Comparison of ENCODE assay signal across 8 cellular contexts in the genomic region with DNA sequence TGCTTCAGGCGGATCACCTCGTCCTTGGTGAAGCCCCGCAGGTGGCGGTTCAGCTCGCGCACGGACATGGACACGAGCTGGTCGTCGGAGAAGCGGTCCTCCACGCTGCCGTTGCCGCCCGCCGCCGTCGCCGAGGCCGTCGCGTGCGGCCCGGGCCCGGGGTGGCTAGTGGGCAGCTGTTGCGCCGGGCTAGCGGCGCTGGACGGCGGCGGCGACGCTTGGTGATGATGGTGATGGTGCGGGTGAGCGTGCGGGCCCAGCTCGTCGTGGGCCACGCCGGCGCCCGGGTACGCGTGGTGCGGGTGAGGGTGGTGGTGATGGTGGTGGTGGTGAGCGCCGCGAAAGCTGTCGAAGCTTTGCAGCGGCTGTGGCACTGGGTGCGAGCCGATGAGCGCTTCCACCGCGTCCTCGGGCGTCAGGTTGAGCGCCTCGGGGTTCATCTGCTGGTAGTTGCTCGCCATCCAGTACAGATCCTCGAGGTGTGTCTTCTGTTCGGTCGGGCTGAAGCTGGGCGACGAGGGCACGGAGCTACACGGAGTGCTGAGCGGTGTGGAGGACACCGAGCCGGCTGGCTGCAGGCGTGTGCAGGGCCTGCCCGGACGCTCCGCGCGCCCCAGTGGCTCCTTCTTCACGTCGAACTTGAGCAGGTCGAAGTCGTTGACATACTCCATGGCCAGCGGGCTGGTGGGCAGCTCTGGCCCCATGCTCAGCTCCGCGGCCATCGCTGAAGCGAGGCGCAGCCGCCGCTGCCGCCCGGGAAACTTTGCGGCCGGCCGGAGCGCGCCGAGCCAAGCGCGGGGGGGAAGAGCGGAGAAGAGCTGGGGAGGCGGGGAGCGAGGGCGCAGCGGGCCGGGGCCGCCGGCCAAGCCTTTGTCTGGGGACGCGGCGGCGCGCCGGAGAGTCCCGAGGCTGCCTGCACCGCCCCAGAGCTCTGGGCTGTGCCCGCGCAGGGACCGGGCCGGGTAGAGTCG. TPM values are rescaled to one million over a fixed set of nuclear protein-coding genes. Genes with fewer than 3 reads are reported as not detected.
DNase-seq lines count a peak whose midpoint lies in the region; ATAC-seq and TF ChIP-seq lines count a peak whose summit lies in the region.

No MANE protein-coding gene starts in this region.

- TF ChIP-seq CTCF in right atrium auricular region (IDR thresholded peaks at IDR 0.05): no peak

- H3K4me3 ChIP-seq in right atrium auricular region (peak overlapping the region; percentile 55 to 70), skeletal muscle satellite cell (ENCODE audit: low read length) (peak overlapping the region; percentile 76)

- intact Hi-C loops in activated T-helper 2 cell treated with anti-CD3 and anti-CD28 coated beads, Interferon-gamma antibody, Interleukin-2, Interleukin-4, amounts not matched to agents 10 μg/mL and 5 μg/mL and 100 μg/mL, durations not matched to agents 14 hours and 24 hours and 36 hours (cut with micrococcal nuclease): loop anchor here (10.0 kb wide), 1 partner anchor 524 kb away; no protein-coding TSS in a partner anchor

- H3K36me3 ChIP-seq in right atrium auricular region (no peaks in the 10 kb centered on the region), skeletal muscle satellite cell (ENCODE audit: insufficient read depth, low read length) (no peaks in the 10 kb centered on the region)

- peaks cover 0 to 49% of the 10 kb centered on the region in 2 donors for H3K4me1 ChIP-seq in right atrium auricular region
- H3K4me1 ChIP-seq in skeletal muscle satellite cell (ENCODE audit: control insufficient read depth, insufficient read depth, low read length): peaks cover 18% of the 10 kb centered on the region

- peaks cover 90% of the 10 kb centered on the region for H3K27me3 Mint-ChIP-seq in activated T-helper 2 cell treated with anti-CD3 and anti-CD28 coated beads, Interferon-gamma antibody, Interleukin-2, Interleukin-4, amounts not matched to agents 10 μg/mL and 5 μg/mL and 100 μg/mL, durations not matched to agents 14 hours and 24 hours and 36 hours (ENCODE audit: low read depth)

- no peaks in the 10 kb centered on the region for H3K9me3 Mint-ChIP-seq in activated T-helper 2 cell treated with anti-CD3 and anti-CD28 coated beads, Interferon-gamma antibody, Interleukin-2, Interleukin-4, amounts not matched to agents 10 μg/mL and 5 μg/mL and 100 μg/mL, durations not matched to agents 14 hours and 24 hours and 36 hours

- peaks cover 10 to 15% of the 10 kb centered on the region in 2 donors for H3K27me3 ChIP-seq in right atrium auricular region
- peaks cover 86% of the 10 kb centered on the region for H3K27me3 ChIP-seq in skeletal muscle satellite cell (ENCODE audit: control insufficient read depth, insufficient read depth, low read length)

- DNase-seq in DMS 273 (lab: John Stamatoyannopoulos, UW; ENCODE audit: unreplicated experiment): peak; percentile 61
- DNase-seq in DMS 273 treated with DMSO at 0.1 percent for 48 hours (lab: John Stamatoyannopoulos, UW): no peak
- no peak for DNase-seq in activated T-helper 2 cell treated with anti-CD3 and anti-CD28 coated beads, Interferon-gamma antibody, Interleukin-2, Interleukin-4, amounts not matched to agents 10 μg/mL and 5 μg/mL and 100 μg/mL, durations not matched to agents 14 hours and 24 hours and 36 hours (ENCODE audit: low spot score)
- no peak for DNase-seq in right atrium auricular region (ENCODE audit: low spot score)
- no peak for DNase-seq in cerebellar cortex (ENCODE audit: low spot score)
- no peak for DNase-seq in C1 segment of cervical spinal cord (lab: John Stamatoyannopoulos, UW)

- peak overlapping the region; percentile 41 for H3K9ac ChIP-seq in skeletal muscle satellite cell (ENCODE audit: low read depth, low read length)

- ATAC-seq in HG03469 (IDR thresholded peaks at IDR 0.05; ENCODE audit: unreplicated experiment): no peak

- peak overlapping the region; percentile 88 to 97 for H3K27ac ChIP-seq in right atrium auricular region

- H3K27ac Mint-ChIP-seq in activated T-helper 2 cell treated with anti-CD3 and anti-CD28 coated beads, Interferon-gamma antibody, Interleukin-2, Interleukin-4, amounts not matched to agents 10 μg/mL and 5 μg/mL and 100 μg/mL, durations not matched to agents 14 hours and 24 hours and 36 hours: no peak overlapping the region

- H3K4me3 Mint-ChIP-seq in activated T-helper 2 cell treated with anti-CD3 and anti-CD28 coated beads, Interferon-gamma antibody, Interleukin-2, Interleukin-4, amounts not matched to agents 10 μg/mL and 5 μg/mL and 100 μg/mL, durations not matched to agents 14 hours and 24 hours and 36 hours (ENCODE audit: low read depth): peak overlapping the region; percentile 67

- peaks cover 6% of the 10 kb centered on the region for H3K4me1 Mint-ChIP-seq in activated T-helper 2 cell treated with anti-CD3 and anti-CD28 coated beads, Interferon-gamma antibody, Interleukin-2, Interleukin-4, amounts not matched to agents 10 μg/mL and 5 μg/mL and 100 μg/mL, durations not matched to agents 14 hours and 24 hours and 36 hours (ENCODE audit: low read depth)

- H3K9me3 ChIP-seq in right atrium auricular region (no peaks in the 10 kb centered on the region), skeletal muscle satellite cell (replicated peaks; ENCODE audit: low read length) (no peaks in the 10 kb centered on the region)

- H3K36me3 Mint-ChIP-seq in activated T-helper 2 cell treated with anti-CD3 and anti-CD28 coated beads, Interferon-gamma antibody, Interleukin-2, Interleukin-4, amounts not matched to agents 10 μg/mL and 5 μg/mL and 100 μg/mL, durations not matched to agents 14 hours and 24 hours and 36 hours (ENCODE audit: low read depth): no peaks in the 10 kb centered on the region

- peak overlapping the region; percentile 95 for H3K4me2 ChIP-seq in skeletal muscle satellite cell (ENCODE audit: low read length)

RNA-seq across cellular contexts. Expression of a gene that starts 0.6 kb away (rescaled TPM):
- 0.83 and 1.1 TPM in 2 replicates for total RNA-seq in activated T-helper 2 cell treated with anti-CD3 and anti-CD28 coated beads, Interferon-gamma antibody, Interleukin-2, Interleukin-4, amounts not matched to agents 10 μg/mL and 5 μg/mL and 100 μg/mL, durations not matched to agents 14 hours and 24 hours and 36 hours
- total RNA-seq in right atrium auricular region: 10 to 100 TPM; 14.2 to 31.7 TPM
- total RNA-seq in skeletal muscle satellite cell (2012; rRNA removed): 0.44 and 2.8 TPM in 2 replicates
